In the genomic region with DNA sequence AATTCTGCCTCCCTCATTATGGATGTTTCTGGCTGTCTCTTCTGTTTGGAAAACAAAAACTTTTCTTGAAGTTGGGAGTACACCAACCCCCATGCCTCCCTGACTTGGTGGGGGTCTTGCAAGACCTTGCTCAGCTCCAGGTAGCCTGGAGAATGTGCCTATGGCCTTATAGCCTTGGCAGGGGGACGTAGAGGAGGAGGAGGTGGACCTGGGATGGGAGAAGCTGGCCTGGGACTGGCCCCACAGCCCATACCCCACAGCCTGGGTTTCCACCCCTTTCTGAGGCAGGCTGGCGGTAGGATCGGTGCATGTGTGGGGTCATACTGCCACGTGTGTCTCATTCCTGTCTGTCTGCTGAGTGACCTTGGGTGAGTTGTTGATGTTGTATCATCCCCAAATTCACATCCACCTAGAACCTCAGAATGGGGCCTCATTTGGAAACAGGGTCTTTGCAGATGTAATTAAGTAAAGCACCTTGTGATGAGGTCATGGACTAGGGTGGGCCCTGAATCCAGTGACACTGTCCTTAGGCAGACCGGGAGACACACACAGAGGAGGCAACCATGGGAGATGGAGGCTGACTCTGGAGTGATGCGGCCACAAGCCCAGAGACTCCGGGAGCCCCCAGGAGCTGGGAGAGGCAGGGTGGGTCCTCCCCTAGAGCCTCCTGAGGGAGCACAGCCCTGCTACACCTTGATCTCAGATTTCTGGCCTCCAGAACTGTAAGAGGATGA, we compare ENCODE assay signal across 19 cellular contexts. TPM values are rescaled to one million over a fixed set of nuclear protein-coding genes. Genes with fewer than 3 reads are reported as not detected.
DNase-seq lines count a peak whose midpoint lies in the region; ATAC-seq, FAIRE-seq and TF ChIP-seq lines count a peak whose summit lies in the region.
"Had no signal": no experiment of that assay in that cellular context is flagged by ENCODE, and none has a peak within 500 bp of the region (broad histone marks: within the 10 kb centered on the region; RNA-seq: fewer than 3 reads in every experiment).

No MANE protein-coding gene starts in this region.

- H3K36me3 ChIP-seq in HepG2 (replicated peaks in 1 of 2; ENCODE audit: control insufficient read depth in 1 of 2, insufficient read depth in 2 of 2, low read length in 2 of 2) (no peaks in the 10 kb centered on the region), right lobe of liver (no peaks in the 10 kb centered on the region), esophagus muscularis mucosa (peaks cover 0 to 57% (median 7%) of the 10 kb centered on the region in 4 donors), psoas muscle (ENCODE audit: insufficient read depth in 1 of 2, low read depth in 1 of 2) (peaks cover 4 to 99% of the 10 kb centered on the region in 2 donors), pancreas (no peaks in the 10 kb centered on the region)
- H3K36me3 ChIP-seq: SJSA1 had no signal

- BruUV-seq in HepG2 (replicated peaks; lab: Mats Ljungman, UMichigan), result no TSS peak

- POLR2A ChIA-PET in HepG2 (lab: Yijun Ruan, JAX), result no interaction called here

- H3K9me3 ChIP-seq in HepG2 (ENCODE audit: low read length), result no peaks in the 10 kb centered on the region
- no peaks in the 10 kb centered on the region for H3K9me3 ChIP-seq in right lobe of liver
- H3K9me3 ChIP-seq in esophagus muscularis mucosa, result peaks cover 0 to 21% (median 14%) of the 10 kb centered on the region in 4 donors
- no peaks in the 10 kb centered on the region for H3K9me3 ChIP-seq in psoas muscle
- no peaks in the 10 kb centered on the region for H3K9me3 ChIP-seq in pancreas
- H3K9me3 ChIP-seq: SJSA1 had no signal

- H2AFZ ChIP-seq in HepG2 (ENCODE audit: low read length), result no peak overlapping the region

- H3K4me3 ChIP-seq in HepG2 (replicated peaks in 1 of 3; ENCODE audit: insufficient read depth in 1 of 3, low read depth in 2 of 3, low read length in 3 of 3), result no peak overlapping the region
- no peak overlapping the region for H3K4me3 ChIP-seq in right lobe of liver
- H3K4me3 ChIP-seq in esophagus muscularis mucosa, result no peak overlapping the region
- no peak overlapping the region for H3K4me3 ChIP-seq in psoas muscle
- no peak overlapping the region for H3K4me3 ChIP-seq in pancreas
- H3K4me3 ChIP-seq: SJSA1 had no signal

- no peak overlapping the region for H3K9ac ChIP-seq in HepG2 (ENCODE audit: insufficient read depth, low read depth, low read length)

- CTCF ChIA-PET in HepG2 (lab: Yijun Ruan, JAX; ENCODE audit: low intra/inter-chr PET ratio, low total read pairs), result no interaction called here

- in situ Hi-C loops in HepG2 (cut with HindIII; ENCODE audit: extremely low pct_ligation_motif_present, low pct_unique_long_range_greater_than_20kb), result no loop called here

- H3K27me3 ChIP-seq in HepG2 (ENCODE audit: control insufficient read depth in 1 of 2, insufficient read depth in 2 of 2, low read length in 2 of 2), result no peaks in the 10 kb centered on the region; a peak in 1 of 5 replicates
- no peaks in the 10 kb centered on the region for H3K27me3 ChIP-seq in right lobe of liver
- no peaks in the 10 kb centered on the region for H3K27me3 ChIP-seq in esophagus muscularis mucosa
- H3K27me3 ChIP-seq in psoas muscle (ENCODE audit: insufficient read depth in 3 of 3, low read length in 2 of 3), result no peaks in the 10 kb centered on the region
- no peaks in the 10 kb centered on the region for H3K27me3 ChIP-seq in pancreas
- H3K27me3 ChIP-seq: SJSA1 had no signal

- no peaks in the 10 kb centered on the region for H4K20me1 ChIP-seq in HepG2 (ENCODE audit: insufficient read depth, low read length)

- TF ChIP-seq CTCF in HepG2 (CRISPR knock-in tag; IDR thresholded peaks at IDR 0.05) (no peak), right lobe of liver (IDR thresholded peaks at IDR 0.05) (no peak), esophagus muscularis mucosa (IDR thresholded peaks at IDR 0.05) (no peak), psoas muscle (IDR thresholded peaks at IDR 0.05) (no peak), pancreas (IDR thresholded peaks at IDR 0.05) (no peak)

- TF ChIP-seq POLR2A in HepG2 (IDR thresholded peaks at IDR 0.05; ENCODE audit: insufficient read depth in 1 of 2, low read depth in 2 of 2, low read length in 2 of 2) (no peak), right lobe of liver (IDR thresholded peaks at IDR 0.05) (no peak), esophagus muscularis mucosa (IDR thresholded peaks at IDR 0.05; ENCODE audit: low read depth) (no peak)

- H3K79me2 ChIP-seq in HepG2 (ENCODE audit: insufficient read depth, low read length), result no peaks in the 10 kb centered on the region

- no peak for FAIRE-seq in HepG2 (lab: Jason Lieb, UNC)
- FAIRE-seq in pancreas (lab: Jason Lieb, UNC), result no peak
- FAIRE-seq: A204.1, RCC 7860 had no signal

- TF ChIP-seq EP300 in HepG2 (IDR thresholded peaks at IDR 0.05; ENCODE audit: low read depth in 2 of 2, low read length in 2 of 2) (no peak), HepG2 (CRISPR knock-in tag; IDR thresholded peaks at IDR 0.05; ENCODE audit: borderline replicate concordance) (no peak), esophagus muscularis mucosa (IDR thresholded peaks at IDR 0.05) (no peak)

- WGBS in HepG2 (ENCODE audit: low lambda C conversion rate), result 25% methylated on average over 4 of the region's 7 CpGs
- WGBS in right lobe of liver (ENCODE audit: insufficient coverage, low coverage, low lambda C conversion rate, missing lambda C conversion rate), result 100% methylated on average over 1 of the region's 7 CpGs
- WGBS in esophagus muscularis mucosa, result 96% methylated on average over 5 of the region's 7 CpGs
- WGBS in psoas muscle, 3 donors, result 63 to 76% (median 66%) methylated on average over 7 of the region's 7 CpGs
- 88 to 94% methylated on average over 7 of the region's 7 CpGs for WGBS in pancreas, 2 donors

- H3K27ac ChIP-seq in HepG2 (ENCODE audit: extremely low read length, insufficient read depth, low read length) (no peak overlapping the region), right lobe of liver (no peak overlapping the region), esophagus muscularis mucosa (replicated peaks in 1 of 4) (no peak overlapping the region), psoas muscle (peak overlapping the region; percentile 77), pancreas (no peak overlapping the region)
- H3K27ac ChIP-seq: HL-60, SJSA1 had no signal

- intact Hi-C loops in HepG2 (cut with micrococcal nuclease; ENCODE audit: unreplicated experiment), result loop anchor here (5.0 kb wide), 1 partner anchor 291 kb away; no protein-coding TSS in a partner anchor
- intact Hi-C loops in right lobe of liver (cut with DNase I), result no loop called here
- intact Hi-C loops in esophagus muscularis mucosa (cut with DNase I), result no loop called here
- intact Hi-C loops in psoas muscle (cut with DNase I), result no loop called here
- intact Hi-C loops in pancreas (cut with DNase I), result no loop called here

- no peak for ATAC-seq in HepG2
- no peak for ATAC-seq in right lobe of liver
- ATAC-seq in psoas muscle, result no peak
- no peak for ATAC-seq in pancreas

- DNase-seq in HepG2 (ENCODE audit: low spot score), result no peak
- DNase-seq in right lobe of liver, result no peak
- DNase-seq in esophagus muscularis mucosa (ENCODE audit: extremely low spot score), result peak; percentile 64
- DNase-seq in psoas muscle, result no peak
- DNase-seq in pancreas, result no peak
- no peak for DNase-seq in COLO668 (lab: John Stamatoyannopoulos, UW; ENCODE audit: unreplicated experiment)
- no peak for DNase-seq in AG08395 (ENCODE audit: low spot score)
- DNase-seq: DMS79, H7, KG1, NCI-H1105, NCI-H146, NCI-H2029, NCI-H345, OCI-M1 had no signal

- TF ChIP-seq RAD21 in HepG2 (CRISPR knock-in tag; IDR thresholded peaks at IDR 0.05), result no peak

- H3K4me2 ChIP-seq in HepG2 (ENCODE audit: low read depth, low read length), result no peak overlapping the region

- peaks cover 29% of the 10 kb centered on the region for H3K4me1 ChIP-seq in HepG2 (ENCODE audit: insufficient read depth, low read length)
- H3K4me1 ChIP-seq in right lobe of liver, result no peaks in the 10 kb centered on the region
- no peaks in the 10 kb centered on the region for H3K4me1 ChIP-seq in esophagus muscularis mucosa
- peaks cover 90% of the 10 kb centered on the region for H3K4me1 ChIP-seq in psoas muscle
- no peaks in the 10 kb centered on the region for H3K4me1 ChIP-seq in pancreas

TF ChIP-seq in HepG2, 621 proteins besides CTCF, POLR2A, EP300 and RAD21 (continues in another document):
- TF ChIP-seq ZNF83 (CRISPR knock-in tag; IDR thresholded peaks at IDR 0.05; ENCODE audit: borderline replicate concordance) (no peak), BCL6 (CRISPR knock-in tag; IDR thresholded peaks at IDR 0.05) (no peak), ZNF264 (CRISPR knock-in tag; IDR thresholded peaks at IDR 0.05) (no peak)

RNA-seq across cellular contexts. Expression of gene OBSCN, which starts 18.5 kb away (rescaled TPM):
- total RNA-seq in HepG2 (2016; rRNA removed; fragmentation: Illumina TruSeq; extraction: Trizol), result 0.08 and 0.20 TPM in 2 replicates
- not detected in 2 replicates for total RNA-seq in HepG2 (2016; cell fraction: cytosol; rRNA removed; fragmentation: Illumina TruSeq; extraction: Trizol; ENCODE audit: low read depth)
- 0.09 and 0.13 TPM in 2 replicates for total RNA-seq in HepG2 (2016; cell fraction: insoluble cytoplasmic fraction; rRNA removed; fragmentation: Illumina TruSeq; extraction: Trizol)
- total RNA-seq in HepG2 (2016; cell fraction: membrane; rRNA removed; fragmentation: Illumina TruSeq; extraction: Trizol), result 0.06 and 0.07 TPM in 2 replicates
- total RNA-seq in HepG2 (2016; cell fraction: nucleus; rRNA removed; fragmentation: Illumina TruSeq; extraction: Trizol), result 0.12 TPM in 1 of 2 replicates, not detected in the other
- 0.10 and 0.20 TPM in 2 replicates for polyA plus RNA-seq in HepG2 (2011; rRNA removed)
- 0.03 and 0.07 TPM in 2 replicates for polyA plus RNA-seq in HepG2 (2011; cell fraction: cytosol; rRNA removed)
- polyA plus RNA-seq in HepG2 (2011; cell fraction: nucleus; rRNA removed), result 0.58 and 1.1 TPM in 2 replicates
- polyA plus RNA-seq in HepG2 (2012), result 0.09 and 0.55 TPM in 2 replicates
- not detected in 2 replicates for polyA plus RNA-seq in HepG2 (2016; cell fraction: cytosol; fragmentation: Illumina TruSeq; extraction: Trizol; ENCODE audit: low read depth)
- polyA plus RNA-seq in HepG2 (2016; cell fraction: insoluble cytoplasmic fraction; fragmentation: Illumina TruSeq; extraction: Trizol; ENCODE audit: low read depth), result 0.08 and 0.10 TPM in 2 replicates
- not detected in 2 replicates for polyA plus RNA-seq in HepG2 (2016; cell fraction: membrane; fragmentation: Illumina TruSeq; extraction: Trizol; ENCODE audit: low read depth)
- 0.14 and 0.32 TPM in 2 replicates for polyA plus RNA-seq in HepG2 (2016; cell fraction: nucleus; fragmentation: Illumina TruSeq; extraction: Trizol; ENCODE audit: insufficient read depth, low read depth)
- polyA minus RNA-seq in HepG2 (2011; rRNA and poly(A)+ RNA removed; ENCODE audit: low replicate concordance), result 0.24 and 23.5 TPM in 2 replicates
- polyA minus RNA-seq in HepG2 (2011; cell fraction: cytosol; rRNA and poly(A)+ RNA removed), result 0.10 and 0.35 TPM in 2 replicates
- polyA minus RNA-seq in HepG2 (2011; cell fraction: nucleus; rRNA and poly(A)+ RNA removed), result 0.52 and 0.99 TPM in 2 replicates
- total RNA-seq in right lobe of liver, result 1 to 10 TPM in 5 of 6 experiments, under 1 TPM in 1; 0.43 to 3.5 (median 2.0) TPM
- 10 to 100 TPM; 12.6 to 31.4 (median 17.8) TPM for total RNA-seq in esophagus muscularis mucosa
- 1,000 to 10,000 TPM; 1,061 to 1,869 (median 1,568) TPM for total RNA-seq in psoas muscle
- polyA plus RNA-seq in psoas muscle, result 100 to 1,000 TPM; 397 to 658 (median 442) TPM
- 10 to 100 TPM in 4 of 6 donors, 1 to 10 TPM in 2; 7.9 to 16.5 (median 10.7) TPM for total RNA-seq in pancreas
- polyA plus RNA-seq in pancreas, result 10 to 100 TPM; 50.7 to 61.4 TPM

Comparison
In these comparisons a context has a peak if more than half of its experiments do, and no peak if none do; other contexts are left out.
1. RNA of gene OBSCN, which starts 18.5 kb away (total RNA-seq): 1,061 to 1,869 TPM in psoas muscle; 12.6 to 31.4 TPM in esophagus muscularis mucosa, 7.9 to 16.5 TPM in pancreas, 0.43 to 3.5 TPM in right lobe of liver and 0.06 to 0.20 TPM in HepG2; every median in the first group is over 10 times any median in the second.